8 cellular contexts compared by ENCODE assay signal in the genomic region with DNA sequence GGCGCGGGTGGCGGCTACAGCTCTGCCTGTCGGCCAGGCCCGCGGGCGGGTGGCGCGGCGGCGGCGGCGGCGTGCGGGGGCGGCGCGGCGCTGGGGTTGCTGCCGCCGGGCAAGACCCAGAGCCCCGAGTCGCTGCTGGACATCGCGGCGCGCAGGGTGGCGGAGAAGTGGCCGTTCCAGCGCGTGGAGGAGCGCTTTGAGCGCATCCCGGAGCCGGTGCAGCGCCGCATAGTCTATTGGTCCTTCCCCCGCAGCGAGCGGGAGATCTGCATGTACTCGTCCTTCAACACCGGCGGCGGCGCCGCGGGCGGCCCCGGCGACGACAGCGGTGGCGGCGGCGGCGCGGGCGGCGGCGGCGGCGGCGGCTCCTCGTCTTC. TPM values are rescaled to one million over a fixed set of nuclear protein-coding genes. Genes with fewer than 3 reads are reported as not detected.
DNase-seq lines count a peak whose midpoint lies in the region; ATAC-seq and TF ChIP-seq lines count a peak whose summit lies in the region.

No MANE protein-coding gene starts in this region.

- no peak for TF ChIP-seq POLR2A in lower leg skin (IDR thresholded peaks at IDR 0.05)

- H3K9me3 Mint-ChIP-seq in neural progenitor cell: peaks cover 13% of the 10 kb centered on the region

- H3K9ac ChIP-seq in neural progenitor cell: no peak overlapping the region

- WGBS in esophagus, 2 donors: 0% methylated on average over 14 to 64 of the region's 64 CpGs
- WGBS in lower leg skin, 2 donors: no CpG with 5 or more reads among the region's 64 CpGs

- H3F3A ChIP-seq in neural progenitor cell (ENCODE audit: low read depth): peaks cover 56% of the 10 kb centered on the region

- intact Hi-C loops in lower leg skin (cut with DNase I; ENCODE audit: low total_unique reads): loop anchor here (10.0 kb wide), 1 partner anchor 72 kb away; no protein-coding TSS in a partner anchor

- peaks cover 46% of the 10 kb centered on the region for H3K4me1 Mint-ChIP-seq in neural progenitor cell

- H3K4me1 ChIP-seq in esophagus (ENCODE audit: control insufficient read depth in 2 of 2, insufficient read depth in 2 of 2, low read length in 1 of 2) (peaks cover 2 to 4% of the 10 kb centered on the region in 2 donors), neural progenitor cell (peaks cover 31% of the 10 kb centered on the region)

- H3K79me2 ChIP-seq in neural progenitor cell (ENCODE audit: low read depth): peaks cover 46% of the 10 kb centered on the region

- peak; percentile 31 for DNase-seq in NCI-H1105 treated with DMSO at 0.1 percent for 48 hours (lab: John Stamatoyannopoulos, UW)
- no peak for DNase-seq in NCI-H1105 (lab: John Stamatoyannopoulos, UW)
- peak; percentile 53 for DNase-seq in activated CD4-positive, alpha-beta T cell treated with anti-CD3 and anti-CD28 coated beads for 48 hours
- peak; percentile 79 for DNase-seq in neural progenitor cell (ENCODE audit: low spot score)
- DNase-seq in lower leg skin (ENCODE audit: low spot score in 2 of 2): no peak

- H3K36me3 Mint-ChIP-seq in neural progenitor cell: peaks cover 17% of the 10 kb centered on the region

- H3K36me3 ChIP-seq in esophagus (ENCODE audit: control insufficient read depth in 2 of 2, insufficient read depth in 2 of 2, low read length in 1 of 2) (no peaks in the 10 kb centered on the region), neural progenitor cell (no peaks in the 10 kb centered on the region)

- H3K4me2 ChIP-seq in neural progenitor cell: no peak overlapping the region

- H3K4me3 Mint-ChIP-seq in neural progenitor cell: peak overlapping the region; percentile 94

- no peak overlapping the region for H2AFZ ChIP-seq in neural progenitor cell (replicated peaks)

- peaks cover 71% of the 10 kb centered on the region for H4K20me1 ChIP-seq in neural progenitor cell (ENCODE audit: low read depth)

- no peak overlapping the region for H3K27ac Mint-ChIP-seq in neural progenitor cell

- ATAC-seq in HG02943 (IDR thresholded peaks at IDR 0.05; ENCODE audit: low read depth, unreplicated experiment) (peak; percentile 1), GM21360 (IDR thresholded peaks at IDR 0.05; ENCODE audit: unreplicated experiment) (no peak)

- H3K9me3 ChIP-seq in esophagus (ENCODE audit: control insufficient read depth in 2 of 2, insufficient read depth in 1 of 2, low read depth in 1 of 2, low read length in 1 of 2) (no peaks in the 10 kb centered on the region), neural progenitor cell (ENCODE audit: low read depth) (no peaks in the 10 kb centered on the region)

- no peak for TF ChIP-seq CTCF in neural progenitor cell (IDR thresholded peaks at IDR 0.05)
- TF ChIP-seq CTCF in lower leg skin (IDR thresholded peaks at IDR 0.05): no peak

- H3K27me3 ChIP-seq in esophagus (ENCODE audit: control insufficient read depth in 1 of 2, insufficient read depth in 2 of 2, low read length in 2 of 2): no peaks in the 10 kb centered on the region
- peaks cover 25% of the 10 kb centered on the region for H3K27me3 ChIP-seq in neural progenitor cell

- H3K27ac ChIP-seq in esophagus (ENCODE audit: low read depth in 2 of 2, low read length in 1 of 2): peak overlapping the region; percentile 98
- H3K27ac ChIP-seq in neural progenitor cell: no peak overlapping the region

- peaks cover 15% of the 10 kb centered on the region for H3K27me3 Mint-ChIP-seq in neural progenitor cell (ENCODE audit: insufficient read depth, low read depth)

- H3K4me3 ChIP-seq in esophagus (ENCODE audit: low read depth in 1 of 2, low read length in 2 of 2) (peak overlapping the region; percentile 86 to 95), neural progenitor cell (peak overlapping the region; percentile 56), lower leg skin (ENCODE audit: low read depth, poor library complexity, severe bottlenecking) (no peak overlapping the region)

RNA-seq across cellular contexts. Expression of gene ZSWIM6, which starts 0.3 kb away (rescaled TPM):
- 1 to 10 TPM; 3.6 to 5.4 TPM for polyA plus RNA-seq in esophagus
- total RNA-seq in neural progenitor cell (ENCODE audit: low replicate concordance): 25.3 and 32.2 TPM in 2 replicates
- total RNA-seq in lower leg skin: 1 to 10 TPM; 7.1 to 8.7 (median 8.1) TPM

Comparison
In these comparisons a context has a peak if more than half of its experiments do, and no peak if none do; other contexts are left out.
1. DNase-seq: peak in NCI-H1105 treated with DMSO at 0.1 percent for 48 hours (single experiment), activated CD4-positive, alpha-beta T cell treated with anti-CD3 and anti-CD28 coated beads for 48 hours (single experiment) and neural progenitor cell (single experiment); none in NCI-H1105 (single experiment) and lower leg skin (0 of 2).